ENCODE assay signal across 1 cellular context in the genomic region with DNA sequence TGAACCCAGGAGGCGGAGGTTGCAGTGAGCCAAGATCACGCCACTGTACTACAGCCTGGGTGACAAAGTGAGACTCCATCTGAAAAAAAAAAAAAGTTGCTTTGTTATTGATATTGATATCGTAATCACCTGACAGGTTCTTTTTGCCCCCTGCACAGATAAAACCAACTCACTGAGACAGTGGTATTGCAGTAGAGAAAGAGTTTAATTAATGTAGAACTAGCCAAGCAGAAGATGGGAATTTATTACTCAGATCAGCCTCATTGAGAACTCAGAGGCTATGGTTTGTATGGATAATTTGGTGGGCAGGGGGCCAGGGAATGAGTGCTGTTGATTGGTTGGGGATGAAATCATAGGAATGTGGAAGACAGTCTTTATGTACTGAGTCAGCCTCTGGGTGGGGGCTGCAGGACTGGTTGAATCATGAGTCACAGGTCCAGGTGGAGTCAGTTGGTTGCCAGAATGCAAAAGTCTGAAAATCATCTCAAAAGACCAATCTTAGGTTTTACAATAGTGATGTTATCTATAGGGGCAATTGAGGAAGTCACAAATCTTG.
TF ChIP-seq lines count a peak whose summit lies in the region.

No MANE protein-coding gene starts in this region.

TF ChIP-seq in IMR-90, 13 proteins besides CTCF, POLR2A, EP300 and RAD21:
- no peak for TF ChIP-seq FOS (IDR thresholded peaks at IDR 0.05; ENCODE audit: low read depth, low read length)
- TF ChIP-seq MXI1 (IDR thresholded peaks at IDR 0.05; ENCODE audit: borderline replicate concordance, low read depth, low read length): no peak
- no peak for TF ChIP-seq MAZ (IDR thresholded peaks at IDR 0.05; ENCODE audit: borderline replicate concordance, low read depth, low read length)
- TF ChIP-seq RFX5 (IDR thresholded peaks at IDR 0.05; ENCODE audit: low read depth, low read length): no peak
- TF ChIP-seq NFE2L2 (IDR thresholded peaks at IDR 0.05; ENCODE audit: low read depth, low read length): no peak
- no peak for TF ChIP-seq USF2 (IDR thresholded peaks at IDR 0.05; ENCODE audit: low read depth, low read length)
- TF ChIP-seq SMC3 (IDR thresholded peaks at IDR 0.05; ENCODE audit: low read depth, low read length): no peak
- TF ChIP-seq CHD1 (IDR thresholded peaks at IDR 0.05; ENCODE audit: low read depth, low read length): no peak
- TF ChIP-seq BHLHE40 (IDR thresholded peaks at IDR 0.05; ENCODE audit: low read depth, low read length): no peak
- no peak for TF ChIP-seq MAFK (IDR thresholded peaks at IDR 0.05; ENCODE audit: low read depth, low read length)
- TF ChIP-seq CEBPB (IDR thresholded peaks at IDR 0.05; ENCODE audit: low read depth, low read length): no peak
- no peak for TF ChIP-seq ELK1 (IDR thresholded peaks at IDR 0.05; ENCODE audit: borderline replicate concordance, low read depth, low read length)
- no peak for TF ChIP-seq RCOR1 (IDR thresholded peaks at IDR 0.05; ENCODE audit: insufficient replicate concordance, low read length)
